11 cellular contexts compared by ENCODE assay signal in genomic region chr13:98525852-98526512, GRCh38. TPM values are rescaled to one million over a fixed set of nuclear protein-coding genes. Genes with fewer than 3 reads are reported as not detected.
DNase-seq lines count a peak whose midpoint lies in the region; ATAC-seq and TF ChIP-seq lines count a peak whose summit lies in the region.
"Had no signal": no experiment of that assay in that cellular context is flagged by ENCODE, and none has a peak within 500 bp of the region (broad histone marks: within the 10 kb centered on the region; RNA-seq: fewer than 3 reads in every experiment).

No MANE protein-coding gene starts in this region.

- peak overlapping the region; percentile 38; the same call in 1 of the 2 replicates for H3K4me2 ChIP-seq in BLaER1

- H3K4me3 ChIP-seq in BLaER1, result no peak overlapping the region
- no peak overlapping the region for H3K4me3 ChIP-seq in psoas muscle

- 77 to 83% (median 80%) methylated on average over 11 of the region's 11 CpGs for WGBS in psoas muscle, 3 donors

- no peak overlapping the region for H3K27ac ChIP-seq in BLaER1
- no peak overlapping the region for H3K27ac ChIP-seq in psoas muscle

- H3K4me1 ChIP-seq in BLaER1 (peaks cover 44% of the 10 kb centered on the region), psoas muscle (peaks cover 63% of the 10 kb centered on the region)

- peak overlapping the region; percentile 49 for H3K4me3 Mint-ChIP-seq in glutamatergic neuron (ENCODE audit: unreplicated experiment)

- DNase-seq in glutamatergic neuron, result no peak
- no peak for DNase-seq in psoas muscle
- DNase-seq in erythroblast (lab: John Stamatoyannopoulos, UW), result no peak
- no peak for DNase-seq in NCI-H1092 treated with DMSO at 0.1 percent for 48 hours (lab: John Stamatoyannopoulos, UW)
- DNase-seq: activated gamma-delta T cell; NCI-H446 treated with DMSO at 0.1 percent for 48 hours; stimulated activated CD4-positive, alpha-beta T cell treated with anti-CD3 and anti-CD28 coated beads, Interleukin-12 subunit alpha, Interleukin-12 subunit beta, amount 100 ng/mL, for 4 hours had no signal

- no peak for TF ChIP-seq CTCF in glutamatergic neuron (IDR thresholded peaks at IDR 0.05; ENCODE audit: partially characterized antibody, unreplicated experiment)
- no peak for TF ChIP-seq CTCF in psoas muscle (IDR thresholded peaks at IDR 0.05)

- intact Hi-C loops in psoas muscle (cut with DNase I), result loop anchor here in 1 of 2 donors (5.0 kb wide), 1 partner anchor 39 kb away; no protein-coding TSS in a partner anchor

- peak overlapping the region; percentile 80 for H3K27ac Mint-ChIP-seq in glutamatergic neuron (ENCODE audit: unreplicated experiment)

- H3K27me3 ChIP-seq in BLaER1 (no peaks in the 10 kb centered on the region), psoas muscle (ENCODE audit: insufficient read depth in 3 of 3, low read length in 2 of 3) (no peaks in the 10 kb centered on the region)

- no peaks in the 10 kb centered on the region for H3K9me3 ChIP-seq in BLaER1
- no peaks in the 10 kb centered on the region for H3K9me3 ChIP-seq in psoas muscle

- H3K9ac ChIP-seq in BLaER1, result no peak overlapping the region

- no peak for TF ChIP-seq POLR2A in erythroblast (IDR thresholded peaks at IDR 0.05; ENCODE audit: low read length)

- peaks cover 26% of the 10 kb centered on the region for H3K27me3 Mint-ChIP-seq in glutamatergic neuron (ENCODE audit: unreplicated experiment)

- H3K36me3 Mint-ChIP-seq in glutamatergic neuron (ENCODE audit: unreplicated experiment), result peaks cover 5% of the 10 kb centered on the region

- H3K36me3 ChIP-seq in BLaER1, result peaks cover 28% of the 10 kb centered on the region
- H3K36me3 ChIP-seq in psoas muscle (ENCODE audit: insufficient read depth in 1 of 2, low read depth in 1 of 2), result no peaks in the 10 kb centered on the region

- peaks cover 37% of the 10 kb centered on the region for H3K9me3 Mint-ChIP-seq in glutamatergic neuron (ENCODE audit: unreplicated experiment)

- peaks cover 76% of the 10 kb centered on the region for H3K4me1 Mint-ChIP-seq in glutamatergic neuron (ENCODE audit: low read depth, unreplicated experiment)

- peaks cover 100% of the 10 kb centered on the region for H4K20me1 ChIP-seq in BLaER1

- peak; percentile 29 for ATAC-seq in GM18861 (IDR thresholded peaks at IDR 0.05; ENCODE audit: unreplicated experiment)
- ATAC-seq in HG02884 (IDR thresholded peaks at IDR 0.05; ENCODE audit: unreplicated experiment), result peak; percentile 46
- ATAC-seq in psoas muscle, result no peak
- no peak for ATAC-seq in HG03025 (IDR thresholded peaks at IDR 0.05; ENCODE audit: low FRiP score, unreplicated experiment)

RNA-seq across cellular contexts. Expression of gene STK24, which starts 50.9 kb away (rescaled TPM):
- total RNA-seq in glutamatergic neuron (ENCODE audit: unreplicated experiment), result 188 TPM
- 10 to 100 TPM; 27.2 to 38.7 (median 33.9) TPM for total RNA-seq in psoas muscle
- 10 to 100 TPM; 28.2 to 58.1 (median 39.6) TPM for polyA plus RNA-seq in psoas muscle

Comparison
In these comparisons a context has a peak if more than half of its experiments do, and no peak if none do; other contexts are left out.
1. ATAC-seq: peak in GM18861 (single experiment) and HG02884 (single experiment); none in psoas muscle (0 of 4) and HG03025 (single experiment).